8 cellular contexts compared by ENCODE assay signal in the genomic region with DNA sequence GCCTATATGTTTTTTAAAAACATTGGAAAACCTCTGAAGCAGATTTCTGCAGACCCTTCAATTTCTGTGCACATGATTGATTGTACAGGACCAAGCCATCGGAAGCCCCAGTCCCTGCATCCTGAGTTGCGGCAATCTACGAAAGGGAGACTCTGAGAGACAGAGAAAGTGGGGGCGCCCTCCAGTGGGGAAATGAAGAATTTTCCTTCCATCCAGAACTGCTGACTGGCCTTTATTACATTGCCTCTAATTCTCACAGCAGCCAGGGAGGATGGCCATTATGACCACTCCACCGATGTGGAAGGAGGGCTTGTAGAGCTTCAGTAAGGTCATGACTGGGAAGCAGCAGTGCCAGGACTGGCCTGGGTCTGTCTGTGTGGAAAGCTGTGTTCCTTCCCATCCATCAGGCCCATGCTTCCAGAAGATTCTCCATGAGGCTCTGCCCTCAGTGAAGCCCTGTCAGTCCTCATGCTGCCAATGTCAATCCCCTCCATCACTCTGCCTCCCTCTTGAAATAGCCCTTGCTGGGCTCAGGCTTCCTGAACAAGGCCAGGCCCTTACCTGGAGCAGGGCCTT. TPM values are rescaled to one million over a fixed set of nuclear protein-coding genes. Genes with fewer than 3 reads are reported as not detected.
A peak's percentile ranks its signal among the peaks of the same experiment; 100 is the strongest.
DNase-seq lines count a peak whose midpoint lies in the region; ATAC-seq and TF ChIP-seq lines count a peak whose summit lies in the region.

No MANE protein-coding gene starts in this region.

- TF ChIP-seq POLR2A in tibial nerve (IDR thresholded peaks at IDR 0.05): no peak

- ATAC-seq in HG03159 (IDR thresholded peaks at IDR 0.05; ENCODE audit: unreplicated experiment): no peak

- no peak overlapping the region for H3K9ac ChIP-seq in fibroblast of lung (ENCODE audit: insufficient read depth, low read length)
- no peak overlapping the region for H3K9ac ChIP-seq in neural progenitor cell

- H3K4me1 Mint-ChIP-seq in neural progenitor cell: peaks cover 38% of the 10 kb centered on the region

- DNase-seq in GF-D8 (lab: John Stamatoyannopoulos, UW) (peak; percentile 8), HPDE6-E6E7 (ENCODE audit: extremely low spot score) (peak; percentile 38), OCI-M1 (lab: John Stamatoyannopoulos, UW) (peak; percentile 84), fibroblast of lung (ENCODE audit: low read depth in 2 of 2) (peak; percentile 36 to 65), neural progenitor cell (ENCODE audit: low spot score) (peak; percentile 81), tibial nerve (ENCODE audit: low spot score in 2 of 2) (peak; percentile 17 to 48)
- peak; percentile 64 for DNase-seq in activated T-cell treated with anti-CD3 and anti-CD28 coated beads, Interleukin-2, amount 50 U/mL, for 1 hour

- H3K79me2 ChIP-seq in fibroblast of lung (ENCODE audit: control insufficient read depth, insufficient read depth, low read length): no peaks in the 10 kb centered on the region
- H3K79me2 ChIP-seq in neural progenitor cell (ENCODE audit: low read depth): no peaks in the 10 kb centered on the region

- H3F3A ChIP-seq in neural progenitor cell (ENCODE audit: low read depth): peaks cover 3% of the 10 kb centered on the region

- H3K4me3 ChIP-seq in fibroblast of lung (replicated peaks in 1 of 4; ENCODE audit: control extremely low read depth in 1 of 4, insufficient read depth in 1 of 4, low read depth in 3 of 4, low read length in 4 of 4) (no peak overlapping the region), neural progenitor cell (no peak overlapping the region), tibial nerve (no peak overlapping the region)

- H3K27me3 Mint-ChIP-seq in neural progenitor cell (ENCODE audit: insufficient read depth, low read depth): peaks cover 37% of the 10 kb centered on the region

- H3K27me3 ChIP-seq in fibroblast of lung (ENCODE audit: control insufficient read depth, insufficient read depth, low read length): peaks cover 10% of the 10 kb centered on the region
- peaks cover 52% of the 10 kb centered on the region for H3K27me3 ChIP-seq in neural progenitor cell
- H3K27me3 ChIP-seq in tibial nerve: peaks cover 0 to 52% of the 10 kb centered on the region in 2 donors

- H3K4me3 Mint-ChIP-seq in neural progenitor cell: peak overlapping the region; percentile 10

- H3K9me3 Mint-ChIP-seq in neural progenitor cell: no peaks in the 10 kb centered on the region

- peaks cover 2% of the 10 kb centered on the region for H3K36me3 Mint-ChIP-seq in neural progenitor cell

- TF ChIP-seq EP300 in tibial nerve (IDR thresholded peaks at IDR 0.05): no peak

- H2AFZ ChIP-seq in fibroblast of lung (ENCODE audit: low read length): no peak overlapping the region
- H2AFZ ChIP-seq in neural progenitor cell (replicated peaks): no peak overlapping the region

- peak overlapping the region; percentile 80 for H3K27ac Mint-ChIP-seq in neural progenitor cell

- H3K9me3 ChIP-seq in fibroblast of lung (ENCODE audit: control insufficient read depth, insufficient read depth, low read depth, low read length): no peaks in the 10 kb centered on the region
- no peaks in the 10 kb centered on the region for H3K9me3 ChIP-seq in neural progenitor cell (ENCODE audit: low read depth)
- H3K9me3 ChIP-seq in tibial nerve: no peaks in the 10 kb centered on the region

- peak; percentile 66 to 79 for TF ChIP-seq CTCF in fibroblast of lung (conservative IDR thresholded peaks at IDR 0.05 in 1 of 2, IDR thresholded peaks at IDR 0.05 in 1 of 2; ENCODE audit: low read depth in 1 of 2, low read length in 2 of 2)
- TF ChIP-seq CTCF in neural progenitor cell (IDR thresholded peaks at IDR 0.05): peak; percentile 84
- TF ChIP-seq CTCF in tibial nerve (IDR thresholded peaks at IDR 0.05): peak in 4 of 5 experiments; percentile 27 to 57 (median 50)

- no peaks in the 10 kb centered on the region for H4K20me1 ChIP-seq in fibroblast of lung (ENCODE audit: control insufficient read depth, extremely low read depth, insufficient read depth, low read length)
- H4K20me1 ChIP-seq in neural progenitor cell (ENCODE audit: low read depth): no peaks in the 10 kb centered on the region

- H3K27ac ChIP-seq in fibroblast of lung (ENCODE audit: insufficient read depth, low read length) (no peak overlapping the region), neural progenitor cell (no peak overlapping the region), tibial nerve (no peak overlapping the region)

- no peaks in the 10 kb centered on the region for H3K36me3 ChIP-seq in fibroblast of lung (ENCODE audit: control insufficient read depth, insufficient read depth, low read length)
- no peaks in the 10 kb centered on the region for H3K36me3 ChIP-seq in neural progenitor cell
- H3K36me3 ChIP-seq in tibial nerve: no peaks in the 10 kb centered on the region

- 8 to 11% methylated on average over 5 of the region's 5 CpGs for WGBS in tibial nerve, 2 donors

- no peak overlapping the region for H3K4me2 ChIP-seq in fibroblast of lung (ENCODE audit: extremely low read depth, insufficient read depth, low read length)
- no peak overlapping the region for H3K4me2 ChIP-seq in neural progenitor cell

- H3K4me1 ChIP-seq in fibroblast of lung (ENCODE audit: control insufficient read depth, extremely low read depth, insufficient read depth, low read length) (peaks cover 3% of the 10 kb centered on the region), neural progenitor cell (peaks cover 8% of the 10 kb centered on the region), tibial nerve (peaks cover 0 to 4% (median 0%) of the 10 kb centered on the region in 4 donors)

RNA-seq across cellular contexts. Expression of a gene that starts 20.0 kb away (rescaled TPM):
- total RNA-seq in fibroblast of lung (not detected in 2 replicates), neural progenitor cell (ENCODE audit: low replicate concordance) (not detected in 2 replicates), tibial nerve (not detected)
- not detected in 2 replicates for polyA plus RNA-seq in fibroblast of lung
- not detected in 2 replicates for polyA plus RNA-seq in fibroblast of lung (2012)
- not detected in 2 replicates for polyA minus RNA-seq in fibroblast of lung (ENCODE audit: low replicate concordance)

RNA-seq across cellular contexts. Expression of a gene that starts 35.2 kb away (rescaled TPM):
- total RNA-seq in fibroblast of lung (69.9 and 72.5 TPM in 2 replicates), neural progenitor cell (ENCODE audit: low replicate concordance) (36.6 and 120 TPM in 2 replicates), tibial nerve (10 to 100 TPM; 35.2 to 88.1 (median 52.6) TPM)
- polyA plus RNA-seq in fibroblast of lung: 38.2 and 44.0 TPM in 2 replicates
- polyA plus RNA-seq in fibroblast of lung (2012): 66.8 and 83.2 TPM in 2 replicates
- 137 and 218 TPM in 2 replicates for polyA minus RNA-seq in fibroblast of lung (ENCODE audit: low replicate concordance)

RNA-seq across cellular contexts. Expression of a gene that starts 43.3 kb away (rescaled TPM):
- total RNA-seq in fibroblast of lung (3.5 and 10.8 TPM in 2 replicates), neural progenitor cell (ENCODE audit: low replicate concordance) (0.60 and 4.2 TPM in 2 replicates), tibial nerve (not detected)
- polyA plus RNA-seq in fibroblast of lung: 0.28 and 0.55 TPM in 2 replicates
- 1.3 and 1.4 TPM in 2 replicates for polyA plus RNA-seq in fibroblast of lung (2012)
- polyA minus RNA-seq in fibroblast of lung (ENCODE audit: low replicate concordance): 0.93 and 0.94 TPM in 2 replicates

Comparison
In these comparisons a context has a peak if more than half of its experiments do, and no peak if none do; other contexts are left out.
1. DNase-seq: peak in every context shown above with its lines; median percentile 84 in OCI-M1; 81 in neural progenitor cell; 64 in activated T-cell treated with anti-CD3 and anti-CD28 coated beads, Interleukin-2, amount 50 U/mL, for 1 hour; 50 in fibroblast of lung; 38 in HPDE6-E6E7; 32 in tibial nerve; 8 in GF-D8.